ENCODE assay signal across 10 cellular contexts in the genomic region with DNA sequence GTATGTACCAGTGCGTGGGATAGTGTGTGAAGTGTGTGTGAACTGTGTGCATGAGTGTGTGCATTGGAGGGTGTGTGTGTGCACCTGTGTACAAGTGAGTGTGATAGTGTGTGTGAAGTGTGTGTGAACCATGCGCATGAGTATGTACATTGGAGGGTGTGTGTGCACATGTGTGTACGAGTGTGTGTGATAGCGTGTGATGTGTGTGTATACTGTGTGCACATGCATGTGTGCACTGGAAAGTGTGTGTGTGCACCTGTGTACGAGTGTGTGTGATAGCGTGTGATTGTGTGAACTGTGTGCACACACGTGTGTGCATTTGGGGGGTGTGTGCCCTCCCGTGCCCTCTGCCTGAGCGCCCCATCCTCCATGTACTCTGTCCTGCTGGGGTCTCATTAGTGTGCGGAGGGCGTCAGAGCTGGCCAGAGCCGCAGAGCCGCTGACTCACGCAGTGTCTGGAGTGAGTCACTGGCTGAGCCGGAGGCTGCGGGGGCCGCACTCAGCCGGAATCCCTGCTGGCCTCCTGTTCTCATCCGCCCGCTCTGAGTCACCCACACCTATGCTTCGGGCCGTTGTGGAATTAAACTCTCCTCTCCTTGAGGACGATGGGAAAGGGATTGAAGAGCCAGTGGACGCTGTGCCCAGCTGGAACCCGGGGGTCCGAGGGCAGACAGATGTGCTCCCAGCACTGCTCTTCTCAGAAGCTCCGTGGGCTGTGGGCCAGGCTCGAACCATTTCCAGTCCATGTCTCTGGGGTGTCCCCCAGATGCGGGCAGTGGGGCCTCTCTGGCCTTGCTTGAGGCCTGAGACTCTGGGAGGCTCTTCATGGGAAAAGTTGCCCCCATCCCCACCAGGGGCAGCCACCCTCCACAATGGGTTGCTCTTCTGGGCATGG. TPM values are rescaled to one million over a fixed set of nuclear protein-coding genes. Genes with fewer than 3 reads are reported as not detected.
DNase-seq lines count a peak whose midpoint lies in the region; ATAC-seq and TF ChIP-seq lines count a peak whose summit lies in the region.
"Had no signal": no experiment of that assay in that cellular context is flagged by ENCODE, and none has a peak within 500 bp of the region (broad histone marks: within the 10 kb centered on the region; RNA-seq: fewer than 3 reads in every experiment).

No MANE protein-coding gene starts in this region.

- H3K36me3 ChIP-seq in colonic mucosa = no peaks in the 10 kb centered on the region

- no peaks in the 10 kb centered on the region for H3K9me3 ChIP-seq in colonic mucosa

- H3K27ac ChIP-seq in colonic mucosa = no peak overlapping the region

- no peak overlapping the region for H3K9ac ChIP-seq in colonic mucosa (ENCODE audit: low read depth in 2 of 2, low read length in 2 of 2)

- no peaks in the 10 kb centered on the region for H3K27me3 ChIP-seq in colonic mucosa

- no peak overlapping the region for H3K4me3 ChIP-seq in fibroblast of mammary gland (ENCODE audit: control insufficient read depth, low read depth, low read length)
- H3K4me3 ChIP-seq in colonic mucosa = no peak overlapping the region

- H3K4me1 ChIP-seq in colonic mucosa = no peaks in the 10 kb centered on the region

- DNase-seq in GM04504 (ENCODE audit: low read depth) (peak; percentile 79), RKO (ENCODE audit: low spot score) (peak; percentile 97), fibroblast of mammary gland (ENCODE audit: low read depth) (peak; percentile 94), posterior cingulate gyrus (peak; percentile 25 to 97 (median 74)), DMS153 (lab: John Stamatoyannopoulos, UW) (no peak), colonic mucosa (no peak), NCI-H2107 (lab: John Stamatoyannopoulos, UW) (no peak)
- DNase-seq: activated naive CD8-positive, alpha-beta T cell treated with anti-CD3 and anti-CD28 coated beads, Interleukin-2, amount 50 U/mL, for 24 hours; NCI-H748 treated with DMSO at 0.1 percent for 48 hours had no signal

- intact Hi-C loops in posterior cingulate gyrus (cut with DNase I) (no loop called here), colonic mucosa (cut with DNase I) (no loop called here)

- TF ChIP-seq CTCF in fibroblast of mammary gland (conservative IDR thresholded peaks at IDR 0.05; ENCODE audit: control insufficient read depth, insufficient read depth, low read depth, low read length) (no peak), colonic mucosa (IDR thresholded peaks at IDR 0.05) (no peak)

- no peak for ATAC-seq in HG02678 (IDR thresholded peaks at IDR 0.05; ENCODE audit: unreplicated experiment)
- ATAC-seq: activated naive CD8-positive, alpha-beta T cell treated with anti-CD3 and anti-CD28 coated beads, Interleukin-2, amount 50 U/mL, for 24 hours had no signal

RNA-seq across cellular contexts. Expression of gene STX16, which starts 27.3 kb away (rescaled TPM):
- total RNA-seq in colonic mucosa = 10 to 100 TPM; 36.3 to 38.3 TPM

Comparison
In these comparisons a context has a peak if more than half of its experiments do, and no peak if none do; other contexts are left out.
1. DNase-seq: peak in GM04504 (single experiment), RKO (single experiment), fibroblast of mammary gland (single experiment) and posterior cingulate gyrus (10 of 10); none in DMS153 (single experiment), colonic mucosa (single experiment) and NCI-H2107 (single experiment).